In genomic region chr3:155640098-155640497, GRCh38 we compare ENCODE assay signal across 16 cellular contexts.
"Had no signal": no experiment of that assay in that cellular context is flagged by ENCODE, and none has a peak within 500 bp of the region (broad histone marks: within the 10 kb centered on the region; RNA-seq: fewer than 3 reads in every experiment).

No MANE protein-coding gene starts in this region.

- H3K9me3 ChIP-seq: heart left ventricle, upper lobe of left lung had no signal

- H3K4me1 Mint-ChIP-seq: activated CD4-positive, alpha-beta memory T cell treated with anti-CD3 and anti-CD28 coated beads, Interleukin-2, amount 10 ng/mL, durations not matched to agents 7 days and 5 days; activated naive CD4-positive, alpha-beta T cell treated with anti-CD3 and anti-CD28 coated beads, Interleukin-2, amount 10 ng/mL, durations not matched to agents 7 days and 5 days; naive thymus-derived CD4-positive, alpha-beta T cell; stimulated activated naive CD8-positive, alpha-beta T cell treated with anti-CD3 and anti-CD28 coated beads, Interleukin-15, amount 100 ng/mL, for 72 hours; T-helper 17 cell had no signal

- DNase-seq: activated CD4-positive, alpha-beta memory T cell treated with anti-CD3 and anti-CD28 coated beads, Interleukin-2, amount 10 ng/mL, durations not matched to agents 7 days and 5 days; activated CD4-positive, alpha-beta T cell treated with anti-CD3 and anti-CD28 coated beads for 4 hours; activated naive CD4-positive, alpha-beta T cell treated with anti-CD3 and anti-CD28 coated beads, Interleukin-2, amount 10 ng/mL, durations not matched to agents 7 days and 5 days; activated T-cell treated with anti-CD3 and anti-CD28 coated beads, Interleukin-2, amount 50 U/mL, for 24 hours; heart left ventricle; left colon; mammary epithelial cell; naive thymus-derived CD4-positive, alpha-beta T cell; right cardiac atrium; small intestine; stimulated activated naive CD8-positive, alpha-beta T cell treated with anti-CD3 and anti-CD28 coated beads, Interleukin-15, amount 100 ng/mL, for 72 hours; T-helper 17 cell; upper lobe of left lung had no signal

- H3K4me3 Mint-ChIP-seq: activated CD4-positive, alpha-beta memory T cell treated with anti-CD3 and anti-CD28 coated beads, Interleukin-2, amount 10 ng/mL, durations not matched to agents 7 days and 5 days; activated naive CD4-positive, alpha-beta T cell treated with anti-CD3 and anti-CD28 coated beads, Interleukin-2, amount 10 ng/mL, durations not matched to agents 7 days and 5 days; activated T-cell treated with anti-CD3 and anti-CD28 coated beads, Interleukin-2, amount 50 U/mL, for 24 hours; naive thymus-derived CD4-positive, alpha-beta T cell; stimulated activated naive CD8-positive, alpha-beta T cell treated with anti-CD3 and anti-CD28 coated beads, Interleukin-15, amount 100 ng/mL, for 72 hours; T-helper 17 cell had no signal

- H3K36me3 Mint-ChIP-seq: activated naive CD4-positive, alpha-beta T cell treated with anti-CD3 and anti-CD28 coated beads, Interleukin-2, amount 10 ng/mL, durations not matched to agents 7 days and 5 days; naive thymus-derived CD4-positive, alpha-beta T cell had no signal

- H3K27ac Mint-ChIP-seq: activated CD4-positive, alpha-beta memory T cell treated with anti-CD3 and anti-CD28 coated beads, Interleukin-2, amount 10 ng/mL, durations not matched to agents 7 days and 5 days; activated naive CD4-positive, alpha-beta T cell treated with anti-CD3 and anti-CD28 coated beads, Interleukin-2, amount 10 ng/mL, durations not matched to agents 7 days and 5 days; activated T-cell treated with anti-CD3 and anti-CD28 coated beads, Interleukin-2, amount 50 U/mL, for 24 hours; naive thymus-derived CD4-positive, alpha-beta T cell; stimulated activated naive CD8-positive, alpha-beta T cell treated with anti-CD3 and anti-CD28 coated beads, Interleukin-15, amount 100 ng/mL, for 72 hours; T-helper 17 cell had no signal

- ATAC-seq: heart left ventricle; left colon; naive thymus-derived CD4-positive, alpha-beta T cell; right cardiac atrium; stimulated activated naive CD8-positive, alpha-beta T cell treated with anti-CD3 and anti-CD28 coated beads, Interleukin-15, amount 100 ng/mL, for 72 hours; T-helper 17 cell had no signal

- H3K4me1 ChIP-seq: heart left ventricle had no signal

- H3K36me3 ChIP-seq: cardiac muscle cell, heart left ventricle, upper lobe of left lung had no signal

- H3K4me3 ChIP-seq: cardiac muscle cell, heart left ventricle, upper lobe of left lung had no signal

- H3K27me3 Mint-ChIP-seq: activated CD4-positive, alpha-beta memory T cell treated with anti-CD3 and anti-CD28 coated beads, Interleukin-2, amount 10 ng/mL, durations not matched to agents 7 days and 5 days; activated naive CD4-positive, alpha-beta T cell treated with anti-CD3 and anti-CD28 coated beads, Interleukin-2, amount 10 ng/mL, durations not matched to agents 7 days and 5 days; activated T-cell treated with anti-CD3 and anti-CD28 coated beads, Interleukin-2, amount 50 U/mL, for 24 hours; stimulated activated naive CD8-positive, alpha-beta T cell treated with anti-CD3 and anti-CD28 coated beads, Interleukin-15, amount 100 ng/mL, for 72 hours had no signal

- H3K27me3 ChIP-seq: cardiac muscle cell, heart left ventricle, upper lobe of left lung had no signal

- FAIRE-seq: frontal cortex, small intestine had no signal

- H3K9me3 Mint-ChIP-seq: activated CD4-positive, alpha-beta memory T cell treated with anti-CD3 and anti-CD28 coated beads, Interleukin-2, amount 10 ng/mL, durations not matched to agents 7 days and 5 days; activated naive CD4-positive, alpha-beta T cell treated with anti-CD3 and anti-CD28 coated beads, Interleukin-2, amount 10 ng/mL, durations not matched to agents 7 days and 5 days; activated T-cell treated with anti-CD3 and anti-CD28 coated beads, Interleukin-2, amount 50 U/mL, for 24 hours; naive thymus-derived CD4-positive, alpha-beta T cell; stimulated activated naive CD8-positive, alpha-beta T cell treated with anti-CD3 and anti-CD28 coated beads, Interleukin-15, amount 100 ng/mL, for 72 hours had no signal

- H3K27ac ChIP-seq: cardiac muscle cell, epithelial cell of prostate, heart left ventricle, upper lobe of left lung had no signal
